8 cellular contexts compared by ENCODE assay signal in the genomic region with DNA sequence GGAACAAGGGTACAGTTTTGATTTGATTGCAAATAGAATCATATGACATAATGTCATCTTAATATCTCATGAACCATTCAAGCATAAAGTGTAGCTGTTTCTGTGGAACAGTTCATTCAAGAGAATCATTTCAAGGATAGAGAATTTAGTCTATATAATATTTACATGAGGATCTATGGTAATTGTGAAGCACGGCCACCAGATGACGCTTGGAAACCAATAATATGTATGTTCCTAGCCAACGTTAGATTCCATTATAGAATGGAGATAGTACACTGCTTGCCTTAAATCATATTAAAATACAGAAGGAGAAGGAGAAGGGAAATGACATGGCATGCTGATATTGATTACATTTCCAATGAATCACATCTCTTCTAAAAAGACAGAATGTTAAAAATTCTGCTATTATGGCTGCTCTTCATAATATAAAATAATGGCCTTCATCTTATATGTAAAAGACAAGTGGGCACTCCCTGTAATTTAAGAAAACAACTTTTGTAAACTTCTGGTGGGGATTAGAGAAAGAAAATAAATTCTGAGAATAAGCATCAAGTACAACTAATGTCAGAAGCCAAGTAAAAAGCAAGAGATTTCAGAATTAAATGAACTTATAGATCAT.
DNase-seq lines count a peak whose midpoint lies in the region; ATAC-seq and TF ChIP-seq lines count a peak whose summit lies in the region.

No MANE protein-coding gene starts in this region.

- H3K4me1 Mint-ChIP-seq in osteocyte (ENCODE audit: unreplicated experiment): peaks cover 5% of the 10 kb centered on the region

- TF ChIP-seq POLR2A in body of pancreas (IDR thresholded peaks at IDR 0.05): no peak

- H3K27me3 ChIP-seq in body of pancreas: no peaks in the 10 kb centered on the region

- no peaks in the 10 kb centered on the region for H3K4me1 ChIP-seq in body of pancreas

- H3K4me3 Mint-ChIP-seq in osteocyte (ENCODE audit: unreplicated experiment): no peak overlapping the region

- H3K27me3 Mint-ChIP-seq in osteocyte (ENCODE audit: unreplicated experiment): no peaks in the 10 kb centered on the region

- H3K36me3 ChIP-seq in body of pancreas (replicated peaks in 1 of 2; ENCODE audit: insufficient read depth in 1 of 2, low read depth in 2 of 2): no peaks in the 10 kb centered on the region

- no peak overlapping the region for H3K27ac Mint-ChIP-seq in osteocyte (ENCODE audit: unreplicated experiment)

- WGBS in body of pancreas, 2 donors: 4 to 9% methylated on average over 3 of the region's 3 CpGs

- intact Hi-C loops in body of pancreas (cut with DNase I): no loop called here

- no peaks in the 10 kb centered on the region for H3K9me3 Mint-ChIP-seq in osteocyte (ENCODE audit: unreplicated experiment)

- no peak overlapping the region for H3K4me3 ChIP-seq in astrocyte of the cerebellum (ENCODE audit: low read depth, low read length)
- no peak overlapping the region for H3K4me3 ChIP-seq in body of pancreas

- H3K36me3 Mint-ChIP-seq in osteocyte (ENCODE audit: unreplicated experiment): peaks cover 2% of the 10 kb centered on the region

- DNase-seq in NCI-H2029 treated with DMSO at 0.1 percent for 48 hours (lab: John Stamatoyannopoulos, UW) (peak; percentile 32), astrocyte of the cerebellum (ENCODE audit: low read depth) (peak; percentile 38), osteocyte (ENCODE audit: extremely low spot score, unreplicated experiment) (no peak), GM20000 (ENCODE audit: low spot score) (no peak), body of pancreas (no peak)
- no peak for DNase-seq in activated naive CD4-positive, alpha-beta T cell treated with Interleukin-2 at 50 U/mL for 16 hours
- no peak for DNase-seq in activated CD4-positive, alpha-beta T cell treated with anti-CD3 and anti-CD28 coated beads, Interleukin-2, amount 50 U/mL, for 48 hours

- H3K9me3 ChIP-seq in body of pancreas: no peaks in the 10 kb centered on the region

- in situ Hi-C loops in astrocyte of the cerebellum (cut with HindIII; ENCODE audit: low sequenced_read_pairs): no loop called here

- peak; percentile 14; the same call in 1 of the 2 replicates for TF ChIP-seq CTCF in GM12874 (IDR thresholded peaks at IDR 0.05; ENCODE audit: insufficient read depth, low read depth, low read length)
- TF ChIP-seq CTCF in astrocyte of the cerebellum (IDR thresholded peaks at IDR 0.05; ENCODE audit: low read depth, low read length, missing control alignments): peak; percentile 58
- TF ChIP-seq CTCF in osteocyte (IDR thresholded peaks at IDR 0.05): peak; percentile 70
- TF ChIP-seq CTCF in GM20000 (IDR thresholded peaks at IDR 0.05; ENCODE audit: extremely low read depth, missing control alignments): no peak
- TF ChIP-seq CTCF in body of pancreas (IDR thresholded peaks at IDR 0.05): peak in 2 of 7 experiments; percentile 11 to 24

- no peak for ATAC-seq in body of pancreas

- no peak overlapping the region for H3K27ac ChIP-seq in body of pancreas

Comparison
In these comparisons a context has a peak if more than half of its experiments do, and no peak if none do; other contexts are left out.
1. DNase-seq: peak in NCI-H2029 treated with DMSO at 0.1 percent for 48 hours (single experiment) and astrocyte of the cerebellum (single experiment); none in osteocyte (single experiment), activated naive CD4-positive, alpha-beta T cell treated with Interleukin-2 at 50 U/mL for 16 hours (single experiment), activated CD4-positive, alpha-beta T cell treated with anti-CD3 and anti-CD28 coated beads, Interleukin-2, amount 50 U/mL, for 48 hours (0 of 2), GM20000 (single experiment) and body of pancreas (0 of 4).